ENCODE assay signal across 14 cellular contexts in genomic region chr4:7546809-7547367, GRCh38.
DNase-seq lines count a peak whose midpoint lies in the region; TF ChIP-seq lines count a peak whose summit lies in the region.
"Had no signal": no experiment of that assay in that cellular context is flagged by ENCODE, and none has a peak within 500 bp of the region (broad histone marks: within the 10 kb centered on the region; RNA-seq: fewer than 3 reads in every experiment).

No MANE protein-coding gene starts in this region.

- no peaks in the 10 kb centered on the region for H4K20me1 ChIP-seq in hepatocyte (ENCODE audit: insufficient read depth, poor library complexity, severe bottlenecking)

- POLR2A ChIA-PET in CD4-positive, alpha-beta memory T cell (lab: Charles Lee; ENCODE audit: partially characterized antibody): no interaction called here

- H3K9me3 Mint-ChIP-seq in HFFc6 (peaks cover 10% of the 10 kb centered on the region), brain (peaks cover 7 to 10% (median 10%) of the 10 kb centered on the region in 5 experiments)
- H3K9me3 Mint-ChIP-seq in CD4-positive, alpha-beta memory T cell: peaks cover 0 to 10% (median 4%) of the 10 kb centered on the region in 8 donors

- H3K36me3 Mint-ChIP-seq in HFFc6 (ENCODE audit: low read depth): peaks cover 17% of the 10 kb centered on the region; the same call in 1 of the 2 replicates
- H3K36me3 Mint-ChIP-seq in brain: peaks cover 5% of the 10 kb centered on the region
- H3K36me3 Mint-ChIP-seq in CD4-positive, alpha-beta memory T cell: no peaks in the 10 kb centered on the region

- no peaks in the 10 kb centered on the region for H3K27me3 ChIP-seq in hepatocyte
- H3K27me3 ChIP-seq in CD4-positive, alpha-beta memory T cell (ENCODE audit: insufficient read depth, low read length): no peaks in the 10 kb centered on the region
- H3K27me3 ChIP-seq: SJSA1 had no signal

- no peaks in the 10 kb centered on the region for H3K79me2 ChIP-seq in hepatocyte

- DNase-seq in A172 (ENCODE audit: low spot score) (peak; percentile 68), HFFc6 (peak; percentile 53), hepatocyte (ENCODE audit: low spot score) (no peak), substantia nigra (lab: John Stamatoyannopoulos, UW) (no peak)
- DNase-seq in CD4-positive, alpha-beta memory T cell: no peak
- no peak for DNase-seq in activated CD8-positive, alpha-beta memory T cell treated with anti-CD3 and anti-CD28 coated beads, Interleukin-2, amount 50 U/mL, for 4 hours
- DNase-seq in activated effector memory CD4-positive, alpha-beta T cell treated with anti-CD3 and anti-CD28 coated beads, Interleukin-2, amount 50 U/mL, for 16 hours: no peak
- DNase-seq: activated CD8-positive, alpha-beta T cell treated with anti-CD3 and anti-CD28 coated beads, Interleukin-2, amount 10 ng/mL, durations not matched to agents 7 days and 5 days; activated effector memory CD4-positive, alpha-beta T cell treated with Interleukin-2 at 50 U/mL for 16 hours; caudate nucleus; nephron progenitor cell had no signal

- H3K9me3 ChIP-seq in hepatocyte (ENCODE audit: low read depth): no peaks in the 10 kb centered on the region
- peaks cover 0 to under 1% of the 10 kb centered on the region in 2 donors for H3K9me3 ChIP-seq in CD4-positive, alpha-beta memory T cell (ENCODE audit: control insufficient read depth in 1 of 2, low read length in 2 of 2)
- H3K9me3 ChIP-seq: SJSA1 had no signal

- intact Hi-C loops in CD4-positive, alpha-beta memory T cell (cut with micrococcal nuclease): no loop called here

- 68% methylated on average over 4 of the region's 4 CpGs for WGBS in hepatocyte (ENCODE audit: low lambda C conversion rate, missing lambda C conversion rate)

- no peaks in the 10 kb centered on the region for H3K36me3 ChIP-seq in hepatocyte (replicated peaks; ENCODE audit: insufficient read depth, low read depth)
- no peaks in the 10 kb centered on the region for H3K36me3 ChIP-seq in CD4-positive, alpha-beta memory T cell (ENCODE audit: insufficient read depth, low read length)
- H3K36me3 ChIP-seq: SJSA1 had no signal

- peak overlapping the region; percentile 53; the same call in 1 of the 2 replicates for H3K27ac Mint-ChIP-seq in HFFc6
- H3K27ac Mint-ChIP-seq in brain: peak overlapping the region in 3 of 5 experiments; percentile 27 to 66 (median 48)
- H3K27ac Mint-ChIP-seq in CD4-positive, alpha-beta memory T cell: no peak overlapping the region
- H3K27ac Mint-ChIP-seq: activated CD8-positive, alpha-beta T cell treated with anti-CD3 and anti-CD28 coated beads, Interleukin-2, amount 10 ng/mL, durations not matched to agents 7 days and 5 days had no signal

- H3K4me1 Mint-ChIP-seq in HFFc6 (ENCODE audit: low read depth) (peaks cover 17% of the 10 kb centered on the region), brain (peaks cover 32% of the 10 kb centered on the region)
- H3K4me1 Mint-ChIP-seq in CD4-positive, alpha-beta memory T cell: peaks cover 0 to 1% (median 0%) of the 10 kb centered on the region in 4 donors

- peaks cover 16% of the 10 kb centered on the region for H3K4me1 ChIP-seq in hepatocyte (ENCODE audit: insufficient read depth)
- H3K4me1 ChIP-seq in CD4-positive, alpha-beta memory T cell (ENCODE audit: insufficient read depth, low read length): no peaks in the 10 kb centered on the region
- H3K4me1 ChIP-seq: A549, SJSA1 had no signal

- peak overlapping the region; percentile 72 for H3K27ac ChIP-seq in hepatocyte
- no peak overlapping the region for H3K27ac ChIP-seq in CD4-positive, alpha-beta memory T cell (ENCODE audit: low read depth, low read length)
- no peak overlapping the region for H3K27ac ChIP-seq in substantia nigra (ENCODE audit: low read depth, low read length, poor library complexity, severe bottlenecking)
- H3K27ac ChIP-seq: A549, SJSA1 had no signal

- H3K27me3 Mint-ChIP-seq in HFFc6 (ENCODE audit: insufficient read depth) (peaks cover 14% of the 10 kb centered on the region), brain (peaks cover 6% of the 10 kb centered on the region)
- peaks cover 3 to 13% of the 10 kb centered on the region in 2 donors for H3K27me3 Mint-ChIP-seq in CD4-positive, alpha-beta memory T cell

- H3K4me3 Mint-ChIP-seq in HFFc6 (peak overlapping the region; percentile 26; the same call in 1 of the 2 replicates), brain (no peak overlapping the region)
- no peak overlapping the region for H3K4me3 Mint-ChIP-seq in CD4-positive, alpha-beta memory T cell
- H3K4me3 Mint-ChIP-seq: activated CD8-positive, alpha-beta T cell treated with anti-CD3 and anti-CD28 coated beads, Interleukin-2, amount 10 ng/mL, durations not matched to agents 7 days and 5 days; nephron progenitor cell had no signal

- H3K4me3 ChIP-seq in hepatocyte: no peak overlapping the region
- H3K4me3 ChIP-seq in CD4-positive, alpha-beta memory T cell (ENCODE audit: low read length in 2 of 2): no peak overlapping the region
- H3K4me3 ChIP-seq: A549, SJSA1 had no signal

- H3K4me2 ChIP-seq in hepatocyte: no peak overlapping the region
- H3K4me2 ChIP-seq: A549 had no signal

- H3K9me2 ChIP-seq in hepatocyte (replicated peaks; ENCODE audit: insufficient read depth): no peaks in the 10 kb centered on the region

- CTCF ChIA-PET in CD4-positive, alpha-beta memory T cell (lab: Charles Lee; ENCODE audit: partially characterized antibody): no interaction called here

- no peak overlapping the region for H2AFZ ChIP-seq in hepatocyte

- TF ChIP-seq CTCF in HFFc6 (IDR thresholded peaks at IDR 0.05): no peak
- no peak for TF ChIP-seq CTCF in brain (conservative IDR thresholded peaks at IDR 0.05)
- TF ChIP-seq CTCF in hepatocyte (IDR thresholded peaks at IDR 0.05; ENCODE audit: poor library complexity): no peak

Comparison
In these comparisons a context has a peak if more than half of its experiments do, and no peak if none do; other contexts are left out.
1. DNase-seq: peak in A172 (single experiment) and HFFc6 (single experiment); none in hepatocyte (single experiment), CD4-positive, alpha-beta memory T cell (0 of 5), activated CD8-positive, alpha-beta memory T cell treated with anti-CD3 and anti-CD28 coated beads, Interleukin-2, amount 50 U/mL, for 4 hours (single experiment), activated effector memory CD4-positive, alpha-beta T cell treated with anti-CD3 and anti-CD28 coated beads, Interleukin-2, amount 50 U/mL, for 16 hours (single experiment) and substantia nigra (0 of 49).
2. H3K27ac Mint-ChIP-seq: peak in HFFc6 (single experiment) and brain (3 of 5); none in CD4-positive, alpha-beta memory T cell (0 of 7).